In genomic region chr4:40299704-40300336, GRCh38 we compare ENCODE assay signal across 12 cellular contexts. TPM values are rescaled to one million over a fixed set of nuclear protein-coding genes. Genes with fewer than 3 reads are reported as not detected.
DNase-seq lines count a peak whose midpoint lies in the region; ATAC-seq and TF ChIP-seq lines count a peak whose summit lies in the region.
"Had no signal": no experiment of that assay in that cellular context is flagged by ENCODE, and none has a peak within 500 bp of the region (broad histone marks: within the 10 kb centered on the region; RNA-seq: fewer than 3 reads in every experiment).

No MANE protein-coding gene starts in this region.

- H3K9me3 ChIP-seq in CD8-positive, alpha-beta T cell (ENCODE audit: low read length) = no peaks in the 10 kb centered on the region
- H3K9me3 ChIP-seq in GM23248 (ENCODE audit: low read depth) = no peaks in the 10 kb centered on the region
- peaks cover 2% of the 10 kb centered on the region for H3K9me3 ChIP-seq in T-helper 17 cell (ENCODE audit: control insufficient read depth, low read length, poor library complexity, severe bottlenecking)
- H3K9me3 ChIP-seq in right lobe of liver = no peaks in the 10 kb centered on the region

- no peak overlapping the region for H3K4me3 ChIP-seq in CD8-positive, alpha-beta T cell (ENCODE audit: low read depth, low read length)
- no peak overlapping the region for H3K4me3 ChIP-seq in GM23248
- H3K4me3 ChIP-seq in right lobe of liver = no peak overlapping the region
- H3K4me3 ChIP-seq: neural progenitor cell had no signal

- peak overlapping the region; percentile 12 for H3K27ac ChIP-seq in CD8-positive, alpha-beta T cell (ENCODE audit: low read depth, low read length)
- H3K27ac ChIP-seq in GM23248 = no peak overlapping the region
- H3K27ac ChIP-seq in right lobe of liver = no peak overlapping the region
- H3K27ac ChIP-seq: neural progenitor cell had no signal

- peaks cover 74% of the 10 kb centered on the region for H3K4me1 ChIP-seq in CD8-positive, alpha-beta T cell (ENCODE audit: insufficient read depth, low read length)
- H3K4me1 ChIP-seq in GM23248 (ENCODE audit: insufficient read depth) = no peaks in the 10 kb centered on the region
- no peaks in the 10 kb centered on the region for H3K4me1 ChIP-seq in right lobe of liver
- H3K4me1 ChIP-seq: neural progenitor cell had no signal

- H3K9me3 Mint-ChIP-seq in CD8-positive, alpha-beta T cell = peaks cover 3% of the 10 kb centered on the region

- intact Hi-C loops in CD8-positive, alpha-beta T cell (cut with DNase I, micrococcal nuclease) = loop anchor here (2.0 kb wide), 2 partner anchors 15 to 17 kb away; no protein-coding TSS in a partner anchor
- intact Hi-C loops in right lobe of liver (cut with DNase I) = loop anchor here (10.0 kb wide), 2 partner anchors 125 to 155 kb away; no protein-coding TSS in a partner anchor

- H3K27me3 Mint-ChIP-seq in CD8-positive, alpha-beta T cell (ENCODE audit: low read depth) = no peaks in the 10 kb centered on the region
- H3K27me3 Mint-ChIP-seq in T-helper 17 cell = no peaks in the 10 kb centered on the region
- H3K27me3 Mint-ChIP-seq: type B pancreatic cell had no signal

- H3K79me2 ChIP-seq in GM23248 (ENCODE audit: insufficient read depth) = no peaks in the 10 kb centered on the region

- no peak for TF ChIP-seq CTCF in CD8-positive, alpha-beta T cell (IDR thresholded peaks at IDR 0.05)
- no peak for TF ChIP-seq CTCF in right lobe of liver (IDR thresholded peaks at IDR 0.05)

- no peak for ATAC-seq in CD8-positive, alpha-beta T cell
- ATAC-seq in T-helper 17 cell = no peak
- peak; percentile 71 to 96 (median 86) for ATAC-seq in right lobe of liver
- ATAC-seq in HG03571 (IDR thresholded peaks at IDR 0.05; ENCODE audit: unreplicated experiment) = no peak
- ATAC-seq in HG03135 (IDR thresholded peaks at IDR 0.05; ENCODE audit: unreplicated experiment) = no peak

- CTCF ChIA-PET in CD8-positive, alpha-beta T cell (lab: Charles Lee) = interaction anchor here (0.6 to 2.7 kb wide), 13 partner anchors 8 to 135 kb away, joined by 3 to 9 read pairs (median 4); no protein-coding TSS in a partner anchor

- H3F3A ChIP-seq in GM23248 (ENCODE audit: insufficient read depth) = peaks cover 4% of the 10 kb centered on the region; the same call in 1 of the 2 replicates

- peak in 1 of 7 experiments; percentile 22 for DNase-seq in CD8-positive, alpha-beta T cell
- DNase-seq in GM23248 (peak; percentile 40), T-helper 17 cell (no peak), right lobe of liver (no peak), NCI-H2081 treated with DMSO at 0.1 percent for 48 hours (lab: John Stamatoyannopoulos, UW) (no peak)
- DNase-seq: activated CD8-positive, alpha-beta memory T cell treated with anti-CD3 and anti-CD28 coated beads, Interleukin-2, amount 50 U/mL, for 48 hours; effector CD4-positive, alpha-beta T cell; NCI-H1930 had no signal

- in situ Hi-C loops in GM23248 (cut with MboI) = loop anchor here (25.0 kb wide), 1 partner anchor 613 kb away; the partner anchor contains the start of gene UBE2K

- no peaks in the 10 kb centered on the region for H3K36me3 Mint-ChIP-seq in CD8-positive, alpha-beta T cell
- H3K36me3 Mint-ChIP-seq in T-helper 17 cell (ENCODE audit: low read depth) = peaks cover 2% of the 10 kb centered on the region
- H3K36me3 Mint-ChIP-seq: neural progenitor cell, type B pancreatic cell had no signal

- POLR2A ChIA-PET in CD8-positive, alpha-beta T cell (lab: Charles Lee) = interaction anchor here (0.6 to 2.6 kb wide), 5 partner anchors 9 to 46 kb away, joined by 3 to 11 read pairs (median 8); no protein-coding TSS in a partner anchor

- peak overlapping the region; percentile 98 for H3K27ac Mint-ChIP-seq in CD8-positive, alpha-beta T cell
- peak overlapping the region; percentile 97 for H3K27ac Mint-ChIP-seq in T-helper 17 cell
- H3K27ac Mint-ChIP-seq: neural progenitor cell, type B pancreatic cell had no signal

- no peaks in the 10 kb centered on the region for H3K27me3 ChIP-seq in CD8-positive, alpha-beta T cell (ENCODE audit: insufficient read depth, low read length)
- H3K27me3 ChIP-seq in GM23248 (replicated peaks; ENCODE audit: insufficient read depth) (no peaks in the 10 kb centered on the region), right lobe of liver (no peaks in the 10 kb centered on the region)
- H3K27me3 ChIP-seq: neural progenitor cell had no signal

- H3K9ac ChIP-seq in GM23248 = no peak overlapping the region
- H3K9ac ChIP-seq: neural progenitor cell had no signal

- H2AFZ ChIP-seq in GM23248 = no peak overlapping the region
- H2AFZ ChIP-seq: neural progenitor cell had no signal

- H3K4me2 ChIP-seq in GM23248 (ENCODE audit: unreplicated experiment) = no peak overlapping the region
- H3K4me2 ChIP-seq: neural progenitor cell had no signal

- TF ChIP-seq POLR2A in right lobe of liver (IDR thresholded peaks at IDR 0.05) = no peak

- H4K20me1 ChIP-seq in GM23248 (ENCODE audit: insufficient read depth) = no peaks in the 10 kb centered on the region

- no peak overlapping the region for H3K4me3 Mint-ChIP-seq in CD8-positive, alpha-beta T cell
- H3K4me3 Mint-ChIP-seq in T-helper 17 cell = no peak overlapping the region
- H3K4me3 Mint-ChIP-seq: neural progenitor cell, type B pancreatic cell had no signal

- peaks cover 72% of the 10 kb centered on the region for H3K4me1 Mint-ChIP-seq in CD8-positive, alpha-beta T cell (ENCODE audit: low read depth)
- peaks cover 41% of the 10 kb centered on the region for H3K4me1 Mint-ChIP-seq in T-helper 17 cell
- H3K4me1 Mint-ChIP-seq: neural progenitor cell had no signal

- H3K36me3 ChIP-seq in CD8-positive, alpha-beta T cell (ENCODE audit: insufficient read depth, low read length) = no peaks in the 10 kb centered on the region
- no peaks in the 10 kb centered on the region for H3K36me3 ChIP-seq in GM23248 (ENCODE audit: low read depth)
- no peaks in the 10 kb centered on the region for H3K36me3 ChIP-seq in right lobe of liver
- H3K36me3 ChIP-seq: neural progenitor cell had no signal

- WGBS in GM23248 (ENCODE audit: low coverage in 1 of 2, low lambda C conversion rate in 2 of 2, missing lambda C conversion rate in 2 of 2), 2 experiments = 47 to 54% methylated on average over 5 of the region's 5 CpGs
- WGBS in right lobe of liver (ENCODE audit: insufficient coverage, low coverage, low lambda C conversion rate, missing lambda C conversion rate) = 49% methylated on average over 4 of the region's 5 CpGs

- no peaks in the 10 kb centered on the region for H3K9me2 ChIP-seq in GM23248 (ENCODE audit: insufficient read depth)

RNA-seq across cellular contexts. Expression of gene CHRNA9, which starts 35.3 kb away (rescaled TPM):
- under 1 TPM; 0.14 to 0.58 TPM for total RNA-seq in CD8-positive, alpha-beta T cell
- total RNA-seq in GM23248 (2014; rRNA removed; shearing (Covaris generic)) = 0.51 and 0.97 TPM in 2 replicates
- polyA plus RNA-seq in GM23248 (2016; fragmentation: Nextera tagmentation; extraction: Ambion mirVana) = 0.41 and 1.2 TPM in 2 replicates
- total RNA-seq in T-helper 17 cell (not detected), right lobe of liver (not detected)

Comparison
In these comparisons a context has a peak if more than half of its experiments do, and no peak if none do; other contexts are left out.
1. ATAC-seq: peak in right lobe of liver (4 of 4); none in CD8-positive, alpha-beta T cell (single experiment), T-helper 17 cell (single experiment), HG03571 (single experiment) and HG03135 (single experiment).